ENCODE assay signal across 1 cellular context in genomic region chr10:29619273-29619672, GRCh38.
TF ChIP-seq lines count a peak whose summit lies in the region.

No MANE protein-coding gene starts in this region.

TF ChIP-seq in HepG2, 621 proteins besides CTCF, POLR2A, EP300 and RAD21 (continued from another document and continues in another):
- TF ChIP-seq RERE (CRISPR knock-in tag; IDR thresholded peaks at IDR 0.05; ENCODE audit: low read depth) (no peak), GLMP (CRISPR knock-in tag; IDR thresholded peaks at IDR 0.05; ENCODE audit: borderline replicate concordance) (no peak), HNRNPUL1 (IDR thresholded peaks at IDR 0.05; ENCODE audit: low read depth, low read length) (no peak), CREM (IDR thresholded peaks at IDR 0.05) (0 out of 2 replicates have a peak, but pooled peaks have one; percentile 35), CREM (CRISPR knock-in tag; IDR thresholded peaks at IDR 0.05) (no peak), AHDC1 (CRISPR knock-in tag; IDR thresholded peaks at IDR 0.05; ENCODE audit: borderline replicate concordance) (peak; percentile 70; the same call in 1 of the 2 replicates), GATAD2A (CRISPR knock-in tag; IDR thresholded peaks at IDR 0.05) (peak; percentile 49), HCFC1 (IDR thresholded peaks at IDR 0.05; ENCODE audit: low read depth, low read length) (no peak), NR2F1 (CRISPR knock-in tag; IDR thresholded peaks at IDR 0.05) (0 out of 4 replicates have a peak, but pooled peaks of 1 of the 2 experiments have one; percentile 7), NR2F2 (IDR thresholded peaks at IDR 0.05; ENCODE audit: borderline replicate concordance, low read depth) (peak; percentile 47; the same call in 1 of the 2 replicates), ZNF224 (CRISPR knock-in tag; IDR thresholded peaks at IDR 0.05) (no peak), YY1 (IDR thresholded peaks at IDR 0.05; ENCODE audit: insufficient read depth, insufficient replicate concordance, low read depth, low read length) (no peak), FOXA3 (CRISPR knock-in tag; IDR thresholded peaks at IDR 0.05) (peak; percentile 91), BCL6 (CRISPR knock-in tag; IDR thresholded peaks at IDR 0.05) (peak; percentile 46; the same call in 1 of the 2 replicates), PPARG (CRISPR knock-in tag; conservative IDR thresholded peaks at IDR 0.05) (0 out of 2 replicates have a peak, but pooled peaks have one; percentile 17), ZNF761 (CRISPR knock-in tag; conservative IDR thresholded peaks at IDR 0.05) (no peak), ZNF143 (CRISPR knock-in tag; IDR thresholded peaks at IDR 0.05) (no peak), HMG20A (CRISPR knock-in tag; IDR thresholded peaks at IDR 0.05; ENCODE audit: borderline replicate concordance) (peak; percentile 49; the same call in 1 of the 2 replicates), FOSL2 (CRISPR knock-in tag; IDR thresholded peaks at IDR 0.05) (peak; percentile 56), FOXP4 (CRISPR knock-in tag; IDR thresholded peaks at IDR 0.05) (peak; percentile 71), DNMT3B (CRISPR knock-in tag; conservative IDR thresholded peaks at IDR 0.05) (0 out of 2 replicates have a peak, but pooled peaks have one; percentile 28), RXRB (CRISPR knock-in tag; IDR thresholded peaks at IDR 0.05; ENCODE audit: borderline replicate concordance) (peak; percentile 39; the same call in 1 of the 2 replicates), RARA (CRISPR knock-in tag; IDR thresholded peaks at IDR 0.05) (peak; percentile 66), ZBTB21 (CRISPR knock-in tag; IDR thresholded peaks at IDR 0.05) (no peak), ARID5B (CRISPR knock-in tag; IDR thresholded peaks at IDR 0.05) (peak; percentile 68), THAP9 (CRISPR knock-in tag; IDR thresholded peaks at IDR 0.05; ENCODE audit: borderline replicate concordance) (no peak), CREBL2 (CRISPR knock-in tag; IDR thresholded peaks at IDR 0.05; ENCODE audit: borderline replicate concordance) (no peak), FOXP1 (IDR thresholded peaks at IDR 0.05) (no peak), FOXP1 (CRISPR knock-in tag; IDR thresholded peaks at IDR 0.05) (peak; percentile 80), NCOA1 (CRISPR knock-in tag; IDR thresholded peaks at IDR 0.05) (no peak), SYNCRIP (IDR thresholded peaks at IDR 0.05; ENCODE audit: insufficient read depth, low read depth, low read length) (no peak), KAT8 (CRISPR knock-in tag; IDR thresholded peaks at IDR 0.05) (peak; percentile 34; the same call in 1 of the 2 replicates), TMF1 (CRISPR knock-in tag; IDR thresholded peaks at IDR 0.05; ENCODE audit: low read depth) (no peak), NR2F6 (IDR thresholded peaks at IDR 0.05) (peak; percentile 73), NR2F6 (CRISPR knock-in tag; IDR thresholded peaks at IDR 0.05) (peak; percentile 54; the same call in 1 of the 2 replicates), KLF6 (CRISPR knock-in tag; IDR thresholded peaks at IDR 0.05) (0 out of 2 replicates have a peak, but pooled peaks have one; percentile 10)
